Comparison of ENCODE assay signal across 9 cellular contexts in genomic region chr6:34514593-34515472, GRCh38. TPM values are rescaled to one million over a fixed set of nuclear protein-coding genes. Genes with fewer than 3 reads are reported as not detected.
A peak's percentile ranks its signal among the peaks of the same experiment; 100 is the strongest.
DNase-seq lines count a peak whose midpoint lies in the region; ATAC-seq and TF ChIP-seq lines count a peak whose summit lies in the region.
"Had no signal": no experiment of that assay in that cellular context is flagged by ENCODE, and none has a peak within 500 bp of the region (broad histone marks: within the 10 kb centered on the region; RNA-seq: fewer than 3 reads in every experiment).

No MANE protein-coding gene starts in this region.

- peak overlapping the region; percentile 64 for H3K27ac ChIP-seq in temporal lobe (ENCODE audit: low read depth, low read length)
- no peak overlapping the region for H3K27ac ChIP-seq in coronary artery

- no peak for ATAC-seq in GM21723 (IDR thresholded peaks at IDR 0.05; ENCODE audit: unreplicated experiment)

- H3K4me3 ChIP-seq in coronary artery = no peak overlapping the region

- DNase-seq in activated naive CD4-positive, alpha-beta T cell treated with Interleukin-2 at 50 U/mL for 16 hours = peak; percentile 4
- no peak for DNase-seq in activated naive CD4-positive, alpha-beta T cell treated with anti-CD3 and anti-CD28 coated beads, Interleukin-2, amount 50 U/mL, for 16 hours
- DNase-seq in cerebellum (ENCODE audit: low spot score) = peak; percentile 93
- DNase-seq in islet precursor cell = peak; percentile 91
- DNase-seq in coronary artery (ENCODE audit: low spot score) = no peak
- no peak for DNase-seq in activated effector memory CD4-positive, alpha-beta T cell treated with anti-CD3 and anti-CD28 coated beads, Interleukin-2, amount 50 U/mL, for 16 hours
- DNase-seq: activated T-cell treated with anti-CD3 and anti-CD28 coated beads, Interleukin-2, amount 50 U/mL, for 48 hours had no signal

- TF ChIP-seq CTCF in coronary artery (IDR thresholded peaks at IDR 0.05) = no peak

RNA-seq across cellular contexts. Expression of gene SPDEF, which starts 41.3 kb away (rescaled TPM):
- total RNA-seq in cerebellum = 0.18 TPM
- total RNA-seq in temporal lobe = not detected

RNA-seq across cellular contexts. Expression of gene PACSIN1, which starts 49.0 kb away (rescaled TPM):
- total RNA-seq in cerebellum = 4.3 TPM
- total RNA-seq in temporal lobe = 2.7 TPM

Comparison
In these comparisons a context has a peak if more than half of its experiments do, and no peak if none do; other contexts are left out.
1. DNase-seq: peak in activated naive CD4-positive, alpha-beta T cell treated with Interleukin-2 at 50 U/mL for 16 hours (single experiment), cerebellum (single experiment) and islet precursor cell (single experiment); none in activated naive CD4-positive, alpha-beta T cell treated with anti-CD3 and anti-CD28 coated beads, Interleukin-2, amount 50 U/mL, for 16 hours (single experiment), coronary artery (single experiment) and activated effector memory CD4-positive, alpha-beta T cell treated with anti-CD3 and anti-CD28 coated beads, Interleukin-2, amount 50 U/mL, for 16 hours (single experiment).